1 cellular context compared by ENCODE assay signal in the genomic region with DNA sequence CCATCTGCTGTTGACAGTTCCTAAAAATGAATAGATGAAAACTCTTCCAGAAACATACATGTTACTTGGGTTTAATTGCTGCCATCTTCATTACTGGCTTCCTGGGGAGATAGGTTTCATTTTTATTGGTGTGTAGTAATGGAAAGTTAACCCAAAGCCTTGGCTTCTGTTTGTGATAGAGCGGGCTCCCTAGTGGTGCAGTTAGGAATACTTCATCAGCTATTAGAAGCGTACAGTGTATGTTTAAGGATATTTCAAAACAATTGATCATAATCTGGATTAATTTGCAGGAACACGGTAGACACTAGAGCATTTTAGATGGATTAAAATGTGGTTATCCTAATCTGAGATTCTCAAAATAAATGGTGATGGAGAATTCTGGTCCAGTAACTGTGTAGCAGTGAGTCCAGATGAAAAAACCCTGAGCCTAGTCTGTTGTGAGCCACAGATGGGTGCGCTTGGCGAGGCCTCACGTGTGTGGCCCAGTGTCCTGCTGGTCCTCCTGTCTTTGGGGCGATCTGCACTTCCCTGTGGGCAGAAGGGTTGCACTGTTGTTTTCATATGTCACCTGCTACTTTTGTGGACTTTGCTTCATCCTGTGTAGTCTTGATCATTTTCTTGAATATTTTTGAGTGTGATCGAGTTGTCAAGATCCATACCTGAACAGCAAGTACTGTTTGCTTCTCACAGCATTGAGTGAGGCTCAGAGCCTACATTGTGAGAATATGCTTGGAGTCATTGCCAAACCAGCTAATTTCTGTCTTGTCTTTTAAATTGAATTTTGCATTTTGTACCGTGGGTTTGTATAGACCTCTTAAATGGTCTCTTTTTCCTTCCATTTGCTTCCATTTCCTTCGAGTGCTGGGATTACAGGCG.
TF ChIP-seq lines count a peak whose summit lies in the region.

No MANE protein-coding gene starts in this region.

TF ChIP-seq in A549, 52 proteins besides CTCF, POLR2A, EP300 and RAD21:
- TF ChIP-seq HES2 (IDR thresholded peaks at IDR 0.05) (no peak), BHLHE40 (IDR thresholded peaks at IDR 0.05; ENCODE audit: low read depth, low read length) (no peak), RCOR1 (IDR thresholded peaks at IDR 0.05; ENCODE audit: low read depth, low read length) (no peak), NR3C1 (IDR thresholded peaks at IDR 0.05) (no peak), MAX (IDR thresholded peaks at IDR 0.05) (no peak), PHF8 (IDR thresholded peaks at IDR 0.05; ENCODE audit: borderline replicate concordance, low read depth) (no peak), FOXS1 (CRISPR knock-in tag; IDR thresholded peaks at IDR 0.05) (no peak), EHF (CRISPR knock-in tag; IDR thresholded peaks at IDR 0.05) (no peak), SMC3 (IDR thresholded peaks at IDR 0.05) (no peak), ZNF302 (CRISPR knock-in tag; IDR thresholded peaks at IDR 0.05) (no peak), CBX2 (IDR thresholded peaks at IDR 0.05; ENCODE audit: borderline replicate concordance, low read depth) (no peak)
- TF ChIP-seq, protein P1, sequence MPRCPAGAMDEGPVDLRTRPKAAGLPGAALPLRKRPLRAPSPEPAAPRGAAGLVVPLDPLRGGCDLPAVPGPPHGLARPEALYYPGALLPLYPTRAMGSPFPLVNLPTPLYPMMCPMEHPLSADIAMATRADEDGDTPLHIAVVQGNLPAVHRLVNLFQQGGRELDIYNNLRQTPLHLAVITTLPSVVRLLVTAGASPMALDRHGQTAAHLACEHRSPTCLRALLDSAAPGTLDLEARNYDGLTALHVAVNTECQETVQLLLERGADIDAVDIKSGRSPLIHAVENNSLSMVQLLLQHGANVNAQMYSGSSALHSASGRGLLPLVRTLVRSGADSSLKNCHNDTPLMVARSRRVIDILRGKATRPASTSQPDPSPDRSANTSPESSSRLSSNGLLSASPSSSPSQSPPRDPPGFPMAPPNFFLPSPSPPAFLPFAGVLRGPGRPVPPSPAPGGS (IDR thresholded peaks at IDR 0.05), result no peak
- TF ChIP-seq, protein P2, sequence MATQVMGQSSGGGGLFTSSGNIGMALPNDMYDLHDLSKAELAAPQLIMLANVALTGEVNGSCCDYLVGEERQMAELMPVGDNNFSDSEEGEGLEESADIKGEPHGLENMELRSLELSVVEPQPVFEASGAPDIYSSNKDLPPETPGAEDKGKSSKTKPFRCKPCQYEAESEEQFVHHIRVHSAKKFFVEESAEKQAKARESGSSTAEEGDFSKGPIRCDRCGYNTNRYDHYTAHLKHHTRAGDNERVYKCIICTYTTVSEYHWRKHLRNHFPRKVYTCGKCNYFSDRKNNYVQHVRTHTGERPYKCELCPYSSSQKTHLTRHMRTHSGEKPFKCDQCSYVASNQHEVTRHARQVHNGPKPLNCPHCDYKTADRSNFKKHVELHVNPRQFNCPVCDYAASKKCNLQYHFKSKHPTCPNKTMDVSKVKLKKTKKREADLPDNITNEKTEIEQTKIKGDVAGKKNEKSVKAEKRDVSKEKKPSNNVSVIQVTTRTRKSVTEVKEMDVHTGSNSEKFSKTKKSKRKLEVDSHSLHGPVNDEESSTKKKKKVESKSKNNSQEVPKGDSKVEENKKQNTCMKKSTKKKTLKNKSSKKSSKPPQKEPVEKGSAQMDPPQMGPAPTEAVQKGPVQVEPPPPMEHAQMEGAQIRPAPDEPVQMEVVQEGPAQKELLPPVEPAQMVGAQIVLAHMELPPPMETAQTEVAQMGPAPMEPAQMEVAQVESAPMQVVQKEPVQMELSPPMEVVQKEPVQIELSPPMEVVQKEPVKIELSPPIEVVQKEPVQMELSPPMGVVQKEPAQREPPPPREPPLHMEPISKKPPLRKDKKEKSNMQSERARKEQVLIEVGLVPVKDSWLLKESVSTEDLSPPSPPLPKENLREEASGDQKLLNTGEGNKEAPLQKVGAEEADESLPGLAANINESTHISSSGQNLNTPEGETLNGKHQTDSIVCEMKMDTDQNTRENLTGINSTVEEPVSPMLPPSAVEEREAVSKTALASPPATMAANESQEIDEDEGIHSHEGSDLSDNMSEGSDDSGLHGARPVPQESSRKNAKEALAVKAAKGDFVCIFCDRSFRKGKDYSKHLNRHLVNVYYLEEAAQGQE (IDR thresholded peaks at IDR 0.05), result no peak
